8 cellular contexts compared by ENCODE assay signal in the genomic region with DNA sequence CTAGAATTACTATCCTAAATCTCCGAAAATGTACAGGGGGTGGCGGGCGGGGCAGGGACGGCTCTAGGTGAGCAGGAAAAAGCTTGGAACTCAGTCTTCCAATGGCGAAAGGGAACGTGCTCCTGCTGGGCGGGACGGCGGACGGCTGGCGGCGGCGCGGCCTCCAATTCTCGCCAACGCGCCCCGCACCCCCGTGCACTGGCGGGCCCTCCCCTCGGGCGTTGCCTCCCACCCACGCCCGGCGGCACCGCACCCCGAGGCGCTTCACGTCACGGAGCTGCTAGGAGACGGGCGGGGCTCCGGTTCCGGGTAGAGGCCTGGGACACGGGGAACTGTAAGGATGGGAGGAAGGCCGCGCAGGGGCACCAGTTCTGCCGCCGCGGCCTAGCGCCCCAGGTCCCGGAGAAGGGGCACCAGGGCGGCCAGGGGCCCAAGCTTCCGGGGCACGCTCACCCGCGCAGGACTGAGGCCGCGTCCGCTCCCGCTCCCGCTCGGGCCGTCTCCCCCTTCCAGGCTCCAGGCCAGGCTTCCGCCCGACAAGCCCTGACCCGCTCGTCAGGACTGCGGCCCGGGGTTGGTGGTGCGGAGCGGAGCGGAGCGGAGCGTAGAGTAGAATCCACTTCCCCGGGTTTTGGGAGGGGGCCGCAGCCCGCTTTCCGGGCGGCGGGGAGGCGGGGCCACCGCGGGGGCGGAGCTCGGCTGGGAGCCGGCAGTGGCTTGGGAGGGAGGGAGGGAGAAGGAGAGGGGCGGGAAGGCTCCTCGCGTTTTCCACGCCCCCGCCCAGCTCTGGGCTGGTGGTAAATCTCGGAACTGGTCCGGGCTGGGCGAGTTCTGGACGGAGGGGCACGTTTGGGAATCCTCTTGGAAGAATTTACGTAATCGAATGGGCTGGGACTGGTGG. TPM values are rescaled to one million over a fixed set of nuclear protein-coding genes. Genes with fewer than 3 reads are reported as not detected.
DNase-seq lines count a peak whose midpoint lies in the region; TF ChIP-seq lines count a peak whose summit lies in the region.

A gene (minus strand): TSS at position 594 of the 901 bp plus-strand sequence. CDS start 3,167 bp downstream, outside the sequence.

- TF ChIP-seq EP300 in neural cell (conservative IDR thresholded peaks at IDR 0.05; ENCODE audit: poor library complexity, severe bottlenecking) (peak; percentile 47), stomach (IDR thresholded peaks at IDR 0.05) (peak; percentile 63)

- peak in 2 of 4 donors; percentile 64 to 77 for TF ChIP-seq POLR2A in stomach (IDR thresholded peaks at IDR 0.05)

- H3K79me1 ChIP-seq in H9 (ENCODE audit: insufficient read depth, low read depth, low read length, poor library complexity, severe bottlenecking), result peaks cover 4% of the 10 kb centered on the region

- H3K27me3 ChIP-seq in H9 (ENCODE audit: insufficient read depth, low read length) (no peaks in the 10 kb centered on the region), MG63 (no peaks in the 10 kb centered on the region), neural cell (ENCODE audit: insufficient read depth, low read depth, low read length) (no peaks in the 10 kb centered on the region), stomach (no peaks in the 10 kb centered on the region)

- peaks cover 31 to 42% of the 10 kb centered on the region in 2 experiments for H3K4me1 Mint-ChIP-seq in H9

- H3K18ac ChIP-seq in H9 (ENCODE audit: insufficient read length, low read depth, low read length), result peak within 1 kb of the TSS; percentile 98

- peak within 1 kb of the TSS; percentile 98 for H3K14ac ChIP-seq in H9 (ENCODE audit: insufficient read depth, low read length)

- TF ChIP-seq CTCF in H9 (conservative IDR thresholded peaks at IDR 0.05) (no peak), neural cell (IDR thresholded peaks at IDR 0.05; ENCODE audit: poor library complexity, severe bottlenecking) (peak; percentile 27), stomach (IDR thresholded peaks at IDR 0.05) (no peak)

- no peak within 1 kb of the TSS for H2BK12ac ChIP-seq in H9 (ENCODE audit: insufficient read length, low read depth, low read length)

- peaks cover 8% of the 10 kb centered on the region for H3K23me2 ChIP-seq in H9 (ENCODE audit: insufficient read length, low read depth, low read length, poor library complexity, severe bottlenecking)

- no peaks in the 10 kb centered on the region for H3K9me3 Mint-ChIP-seq in H9

- H3K27ac ChIP-seq in H9 (ENCODE audit: insufficient read length, low read depth, low read length), result peak within 1 kb of the TSS; percentile 58
- H3K27ac ChIP-seq in neural cell (ENCODE audit: low read length), result peak within 1 kb of the TSS; percentile 82
- peak within 1 kb of the TSS; percentile 96 to 100 (median 99) for H3K27ac ChIP-seq in stomach

- no peak within 1 kb of the TSS for H2BK5ac ChIP-seq in H9 (ENCODE audit: insufficient read length, low read length)

- no peak within 1 kb of the TSS for H2BK20ac ChIP-seq in H9 (ENCODE audit: low read depth, low read length, poor library complexity, severe bottlenecking)

- peak within 1 kb of the TSS; percentile 97 for H3K4me2 ChIP-seq in H9 (ENCODE audit: insufficient read depth, insufficient read length, low read length)
- H3K4me2 ChIP-seq in neural cell (ENCODE audit: low read length), result peak within 1 kb of the TSS; percentile 70

- no peak within 1 kb of the TSS; the same call in 1 of the 2 replicates for H3K4ac ChIP-seq in H9 (ENCODE audit: low read depth, low read length)

- H3K4me1 ChIP-seq in H9 (ENCODE audit: insufficient read depth, low read length), result peaks cover 10% of the 10 kb centered on the region; the same call in 1 of the 2 replicates
- peaks cover 10 to 50% (median 30%) of the 10 kb centered on the region in 4 donors for H3K4me1 ChIP-seq in stomach

- peaks cover 4 to 28% (median 17%) of the 10 kb centered on the region in 3 experiments; a peak in 6 of 7 replicates for H3K36me3 Mint-ChIP-seq in H9 (ENCODE audit: insufficient read depth in 1 of 3, low read depth in 3 of 3)

- no peaks in the 10 kb centered on the region for H3F3A ChIP-seq in neural cell (ENCODE audit: insufficient read depth, low read length, poor library complexity, severe bottlenecking)

- H3K27ac Mint-ChIP-seq in H9, result peak within 1 kb of the TSS; percentile 94 to 95 (median 95)

- H3T11ph ChIP-seq in H9 (ENCODE audit: low read length), result no peak within 1 kb of the TSS

- WGBS in H9 (ENCODE audit: extremely low coverage, insufficient read length, low lambda C conversion rate), result no CpG with 5 or more reads among the region's 89 CpGs
- WGBS in stomach, 5 donors, result 0 to 1% (median 0%) methylated on average over 28 to 89 of the region's 89 CpGs

- peak; percentile 99 for DNase-seq in ELR (ENCODE audit: low read depth)
- peak; percentile 97 for DNase-seq in H9
- peak; percentile 99 for DNase-seq in MG63
- peak; percentile 89 for DNase-seq in SHP77 treated with DMSO at 0.1 percent for 48 hours (lab: John Stamatoyannopoulos, UW)
- DNase-seq in activated effector memory CD4-positive, alpha-beta T cell treated with anti-CD3 and anti-CD28 coated beads, Interleukin-2, amount 50 U/mL, for 16 hours, result peak; percentile 97
- DNase-seq in fibroblast of the conjunctiva (ENCODE audit: low read depth), result peak; percentile 97
- peak; percentile 95 for DNase-seq in stomach

- H3K36me3 ChIP-seq in MG63 (peaks cover 14% of the 10 kb centered on the region), neural cell (ENCODE audit: insufficient read depth, low read length) (no peaks in the 10 kb centered on the region), stomach (peaks cover 0 to 19% (median 16%) of the 10 kb centered on the region in 4 donors)

- H4K5ac ChIP-seq in H9 (ENCODE audit: insufficient read length, low read depth, low read length), result peak within 1 kb of the TSS; percentile 66

- H3K4me3 ChIP-seq in MG63 (peak within 1 kb of the TSS; percentile 72), neural cell (ENCODE audit: low read length) (peak within 1 kb of the TSS; percentile 94), stomach (peak within 1 kb of the TSS; percentile 54 to 73 (median 64))

- no peak within 1 kb of the TSS for H3K23ac ChIP-seq in H9 (ENCODE audit: insufficient read length, low read depth, low read length)

- H3K9me3 ChIP-seq in H9 (ENCODE audit: control insufficient read depth, low read depth, low read length) (no peaks in the 10 kb centered on the region), MG63 (no peaks in the 10 kb centered on the region), neural cell (ENCODE audit: low read length) (no peaks in the 10 kb centered on the region), stomach (no peaks in the 10 kb centered on the region)

- H3K79me2 ChIP-seq in H9 (ENCODE audit: insufficient read depth, low read length) (no peaks in the 10 kb centered on the region), neural cell (replicated peaks; ENCODE audit: insufficient read depth, low read length) (peaks cover 6% of the 10 kb centered on the region)

- H4K20me1 ChIP-seq in H9 (ENCODE audit: control insufficient read depth, insufficient read depth, insufficient read length) (no peaks in the 10 kb centered on the region), neural cell (ENCODE audit: insufficient read depth) (no peaks in the 10 kb centered on the region)

- no peaks in the 10 kb centered on the region for H3K9me2 ChIP-seq in neural cell (ENCODE audit: insufficient read depth, low read length)

- no peak within 1 kb of the TSS for H2BK15ac ChIP-seq in H9 (ENCODE audit: low read depth, low read length)

- TF ChIP-seq RAD21 in neural cell (conservative IDR thresholded peaks at IDR 0.05), result no peak

- H3K4me3 Mint-ChIP-seq in H9, result peak within 1 kb of the TSS; percentile 85 to 92

- no peak within 1 kb of the TSS for H4K91ac ChIP-seq in H9 (ENCODE audit: insufficient read length, low read depth, low read length)

- no peak within 1 kb of the TSS for H3K56ac ChIP-seq in H9 (ENCODE audit: insufficient read length, low read depth, low read length)

- no peak within 1 kb of the TSS for H2BK120ac ChIP-seq in H9 (ENCODE audit: low read depth, low read length, poor library complexity, severe bottlenecking)

- H3K9ac ChIP-seq in H9 (ENCODE audit: extremely low read depth, insufficient read length, low read length) (peak within 1 kb of the TSS; percentile 80), neural cell (ENCODE audit: low read length) (peak within 1 kb of the TSS; percentile 94)

- no peak within 1 kb of the TSS for H4K8ac ChIP-seq in H9 (replicated peaks; ENCODE audit: insufficient read length, low read depth, low read length)

- intact Hi-C loops in stomach (cut with DNase I; ENCODE audit: low total_unique reads), result no loop called here

- no peaks in the 10 kb centered on the region for H3K27me3 Mint-ChIP-seq in H9 (ENCODE audit: low read depth)

- H2AK5ac ChIP-seq in H9 (ENCODE audit: insufficient read length, low read length), result peak within 1 kb of the TSS; percentile 37

- H2AFZ ChIP-seq in H9 (ENCODE audit: low read length), result peak within 1 kb of the TSS; percentile 88
- H2AFZ ChIP-seq in neural cell (ENCODE audit: low read depth, low read length), result peak within 1 kb of the TSS; percentile 93

RNA-seq across cellular contexts. Expression of the gene that starts here (rescaled TPM):
- total RNA-seq in H9 (2021) (13.9 and 14.0 TPM in 2 replicates), stomach (10 to 100 TPM; 14.6 to 23.9 (median 22.3) TPM)
- total RNA-seq in MG63 (2014; rRNA removed; shearing (Covaris generic); ENCODE audit: low replicate concordance), result 13.7 and 18.7 TPM in 2 replicates
- polyA plus RNA-seq in neural cell (21.0 and 24.5 TPM in 2 replicates), stomach (10 to 100 TPM; 12.1 to 21.0 (median 18.3) TPM)
- 20.5 and 30.7 TPM in 2 replicates for polyA minus RNA-seq in neural cell

Comparison
In these comparisons a context has a peak if more than half of its experiments do, and no peak if none do; other contexts are left out.
1. Peak in every context shown above with its lines: DNase-seq, H3K4me3 ChIP-seq and H3K27ac ChIP-seq.